ENCODE assay signal across 21 cellular contexts in genomic region chr14:46352876-46353275, GRCh38.
A peak's percentile ranks its signal among the peaks of the same experiment; 100 is the strongest.
DNase-seq lines count a peak whose midpoint lies in the region; ATAC-seq and TF ChIP-seq lines count a peak whose summit lies in the region.
"Had no signal": no experiment of that assay in that cellular context is flagged by ENCODE, and none has a peak within 500 bp of the region (broad histone marks: within the 10 kb centered on the region; RNA-seq: fewer than 3 reads in every experiment).

No MANE protein-coding gene starts in this region.

- TF ChIP-seq CTCF in GM23338 (conservative IDR thresholded peaks at IDR 0.05; ENCODE audit: low read depth in 2 of 2) (no peak), WERI-Rb-1 (IDR thresholded peaks at IDR 0.05; ENCODE audit: low read depth, low read length) (no peak), chondrocyte (IDR thresholded peaks at IDR 0.05) (no peak)

- H3K4me1 Mint-ChIP-seq in GM23338 (no peaks in the 10 kb centered on the region), chondrocyte (ENCODE audit: low read depth) (no peaks in the 10 kb centered on the region)
- H3K4me1 Mint-ChIP-seq: B cell; CD14-positive monocyte; CD8-positive, alpha-beta memory T cell had no signal

- H3K9me3 ChIP-seq in WERI-Rb-1 (ENCODE audit: severe bottlenecking) = no peaks in the 10 kb centered on the region
- H3K9me3 ChIP-seq: BLaER1 treated with 17β-estradiol and CSF1 and Interleukin-3, amounts not matched to agents 10 nM and 100 nM; HAP-1 had no signal

- H2AFZ ChIP-seq in GM23338 = no peak overlapping the region

- H3K4me1 ChIP-seq in GM23338 (ENCODE audit: insufficient read depth) = no peaks in the 10 kb centered on the region
- H3K4me1 ChIP-seq: BLaER1 treated with 17β-estradiol and CSF1 and Interleukin-3, amounts not matched to agents 10 nM and 100 nM; HAP-1 had no signal

- H3K36me3 ChIP-seq in GM23338 (ENCODE audit: insufficient read depth) (no peaks in the 10 kb centered on the region), WERI-Rb-1 (no peaks in the 10 kb centered on the region)
- H3K36me3 ChIP-seq: BLaER1 treated with 17β-estradiol and CSF1 and Interleukin-3, amounts not matched to agents 10 nM and 100 nM; HAP-1 had no signal

- no peaks in the 10 kb centered on the region for H3K9me2 ChIP-seq in GM23338 (ENCODE audit: insufficient read depth)

- no peaks in the 10 kb centered on the region for H4K20me1 ChIP-seq in GM23338 (replicated peaks; ENCODE audit: insufficient read depth)
- H4K20me1 ChIP-seq: BLaER1 treated with 17β-estradiol and CSF1 and Interleukin-3, amounts not matched to agents 10 nM and 100 nM had no signal

- ATAC-seq in GM23338 = no peak
- ATAC-seq in HG03159 (IDR thresholded peaks at IDR 0.05; ENCODE audit: unreplicated experiment) = no peak
- ATAC-seq: GM12878 had no signal

- H3K27me3 ChIP-seq in GM23338 (ENCODE audit: insufficient read depth) (no peaks in the 10 kb centered on the region), WERI-Rb-1 (ENCODE audit: insufficient read depth, low read depth, severe bottlenecking) (no peaks in the 10 kb centered on the region)
- H3K27me3 ChIP-seq: BLaER1 treated with 17β-estradiol and CSF1 and Interleukin-3, amounts not matched to agents 10 nM and 100 nM had no signal

- H3K4me3 Mint-ChIP-seq in GM23338 (no peak overlapping the region), chondrocyte (ENCODE audit: unreplicated experiment) (no peak overlapping the region)
- H3K4me3 Mint-ChIP-seq: B cell; CD14-positive monocyte; CD4-positive, alpha-beta T cell; CD8-positive, alpha-beta memory T cell; HFFc6 had no signal

- H3K9me3 Mint-ChIP-seq in GM23338 (no peaks in the 10 kb centered on the region), chondrocyte (ENCODE audit: low read depth) (no peaks in the 10 kb centered on the region)

- no peaks in the 10 kb centered on the region for H3F3A ChIP-seq in GM23338 (replicated peaks; ENCODE audit: low read depth)

- H3K27ac Mint-ChIP-seq in GM23338 = 0 out of 2 replicates have a peak overlapping the region, but pooled peaks have one; percentile 1
- no peak overlapping the region for H3K27ac Mint-ChIP-seq in chondrocyte (ENCODE audit: unreplicated experiment)
- H3K27ac Mint-ChIP-seq: B cell; CD14-positive monocyte; CD4-positive, alpha-beta T cell; CD8-positive, alpha-beta memory T cell; HFFc6 had no signal

- H3K27me3 Mint-ChIP-seq in GM23338 (ENCODE audit: insufficient read depth, low read depth, poor library complexity) (peaks cover 2% of the 10 kb centered on the region), chondrocyte (ENCODE audit: low read depth) (peaks cover 6% of the 10 kb centered on the region)
- H3K27me3 Mint-ChIP-seq: B cell; CD4-positive, alpha-beta T cell; CD8-positive, alpha-beta memory T cell had no signal

- H3K4me2 ChIP-seq in GM23338 = no peak overlapping the region
- H3K4me2 ChIP-seq: BLaER1 treated with 17β-estradiol and CSF1 and Interleukin-3, amounts not matched to agents 10 nM and 100 nM had no signal

- H3K4me3 ChIP-seq in GM23338 (no peak overlapping the region), WERI-Rb-1 (ENCODE audit: low read depth, low read length) (no peak overlapping the region)
- H3K4me3 ChIP-seq: BLaER1 treated with 17β-estradiol and CSF1 and Interleukin-3, amounts not matched to agents 10 nM and 100 nM; GM12878; HAP-1 had no signal

- H3K27ac ChIP-seq in GM23338 (ENCODE audit: low read depth) = no peak overlapping the region
- peak overlapping the region; percentile 79 for H3K27ac ChIP-seq in WERI-Rb-1
- no peak overlapping the region for H3K27ac ChIP-seq in substantia nigra (ENCODE audit: low read depth, low read length, poor library complexity, severe bottlenecking)
- H3K27ac ChIP-seq: 22Rv1; BLaER1 treated with 17β-estradiol and CSF1 and Interleukin-3, amounts not matched to agents 10 nM and 100 nM had no signal

- H3K79me2 ChIP-seq in GM23338 (replicated peaks; ENCODE audit: insufficient read depth) = no peaks in the 10 kb centered on the region

- H3K36me3 Mint-ChIP-seq in GM23338 (ENCODE audit: low read depth) (no peaks in the 10 kb centered on the region), chondrocyte (ENCODE audit: low read depth) (no peaks in the 10 kb centered on the region)
- H3K36me3 Mint-ChIP-seq: CD14-positive monocyte; CD8-positive, alpha-beta memory T cell had no signal

- DNase-seq in DMS53 (lab: John Stamatoyannopoulos, UW) = peak; percentile 1
- DNase-seq in DMS53 treated with DMSO at 0.1 percent for 48 hours (lab: John Stamatoyannopoulos, UW; ENCODE audit: unreplicated experiment) = no peak
- no peak for DNase-seq in GM23338 (ENCODE audit: low spot score)
- peak; percentile 71 for DNase-seq in OCI-M1 (lab: John Stamatoyannopoulos, UW)
- DNase-seq in WERI-Rb-1 = peak; percentile 33
- DNase-seq in chondrocyte (ENCODE audit: low spot score) = no peak
- DNase-seq in substantia nigra (lab: John Stamatoyannopoulos, UW) = no peak
- DNase-seq: CD4-positive, alpha-beta T cell; CD8-positive, alpha-beta memory T cell; DMS79; EL; GDM1; GOT3; HFFc6 had no signal

TF ChIP-seq in GM23338, 12 proteins besides CTCF, POLR2A, EP300 and RAD21 (continues in another document):
- no peak for TF ChIP-seq NANOG (IDR thresholded peaks at IDR 0.05; ENCODE audit: borderline replicate concordance)
- no peak for TF ChIP-seq REST (IDR thresholded peaks at IDR 0.05; ENCODE audit: unreplicated experiment)
- TF ChIP-seq EZH2 (IDR thresholded peaks at IDR 0.05; ENCODE audit: low read depth, unreplicated experiment) = no peak
- no peak for TF ChIP-seq CREB1 (CRISPR knock-in tag; IDR thresholded peaks at IDR 0.05; ENCODE audit: low read depth)
- TF ChIP-seq STAT1 (IDR thresholded peaks at IDR 0.05; ENCODE audit: unreplicated experiment) = no peak
- no peak for TF ChIP-seq POLR2AphosphoS5 (IDR thresholded peaks at IDR 0.05; ENCODE audit: low read depth)

Comparison
In these comparisons a context has a peak if more than half of its experiments do, and no peak if none do; other contexts are left out.
1. DNase-seq: peak in DMS53 (single experiment), OCI-M1 (single experiment) and WERI-Rb-1 (single experiment); none in DMS53 treated with DMSO at 0.1 percent for 48 hours (single experiment), GM23338 (single experiment), chondrocyte (single experiment) and substantia nigra (0 of 49).